1 cellular context compared by ENCODE assay signal in the genomic region with DNA sequence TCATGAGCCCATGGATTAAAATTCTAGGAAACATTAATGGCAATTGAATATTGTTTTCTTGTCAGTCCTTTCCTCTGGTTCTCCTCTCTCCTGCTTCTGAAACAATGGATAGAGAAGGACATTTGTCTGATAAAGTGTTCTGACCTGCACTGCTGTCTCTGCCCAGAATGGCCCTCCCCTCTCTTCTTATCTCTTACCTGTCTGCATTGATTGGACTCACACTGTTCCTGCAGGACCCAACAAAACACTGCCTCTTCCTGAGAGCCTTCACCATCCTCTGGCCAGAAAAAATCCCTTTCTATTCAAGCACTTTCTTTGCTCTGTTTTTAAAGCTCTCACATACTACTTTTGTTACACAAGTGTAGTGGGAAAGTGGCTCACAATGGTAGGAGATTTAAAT.
TF ChIP-seq lines count a peak whose summit lies in the region.

No MANE protein-coding gene starts in this region.

TF ChIP-seq in GM23338, 12 proteins besides CTCF, POLR2A, EP300 and RAD21 (continued from another document):
- TF ChIP-seq, protein P1, sequence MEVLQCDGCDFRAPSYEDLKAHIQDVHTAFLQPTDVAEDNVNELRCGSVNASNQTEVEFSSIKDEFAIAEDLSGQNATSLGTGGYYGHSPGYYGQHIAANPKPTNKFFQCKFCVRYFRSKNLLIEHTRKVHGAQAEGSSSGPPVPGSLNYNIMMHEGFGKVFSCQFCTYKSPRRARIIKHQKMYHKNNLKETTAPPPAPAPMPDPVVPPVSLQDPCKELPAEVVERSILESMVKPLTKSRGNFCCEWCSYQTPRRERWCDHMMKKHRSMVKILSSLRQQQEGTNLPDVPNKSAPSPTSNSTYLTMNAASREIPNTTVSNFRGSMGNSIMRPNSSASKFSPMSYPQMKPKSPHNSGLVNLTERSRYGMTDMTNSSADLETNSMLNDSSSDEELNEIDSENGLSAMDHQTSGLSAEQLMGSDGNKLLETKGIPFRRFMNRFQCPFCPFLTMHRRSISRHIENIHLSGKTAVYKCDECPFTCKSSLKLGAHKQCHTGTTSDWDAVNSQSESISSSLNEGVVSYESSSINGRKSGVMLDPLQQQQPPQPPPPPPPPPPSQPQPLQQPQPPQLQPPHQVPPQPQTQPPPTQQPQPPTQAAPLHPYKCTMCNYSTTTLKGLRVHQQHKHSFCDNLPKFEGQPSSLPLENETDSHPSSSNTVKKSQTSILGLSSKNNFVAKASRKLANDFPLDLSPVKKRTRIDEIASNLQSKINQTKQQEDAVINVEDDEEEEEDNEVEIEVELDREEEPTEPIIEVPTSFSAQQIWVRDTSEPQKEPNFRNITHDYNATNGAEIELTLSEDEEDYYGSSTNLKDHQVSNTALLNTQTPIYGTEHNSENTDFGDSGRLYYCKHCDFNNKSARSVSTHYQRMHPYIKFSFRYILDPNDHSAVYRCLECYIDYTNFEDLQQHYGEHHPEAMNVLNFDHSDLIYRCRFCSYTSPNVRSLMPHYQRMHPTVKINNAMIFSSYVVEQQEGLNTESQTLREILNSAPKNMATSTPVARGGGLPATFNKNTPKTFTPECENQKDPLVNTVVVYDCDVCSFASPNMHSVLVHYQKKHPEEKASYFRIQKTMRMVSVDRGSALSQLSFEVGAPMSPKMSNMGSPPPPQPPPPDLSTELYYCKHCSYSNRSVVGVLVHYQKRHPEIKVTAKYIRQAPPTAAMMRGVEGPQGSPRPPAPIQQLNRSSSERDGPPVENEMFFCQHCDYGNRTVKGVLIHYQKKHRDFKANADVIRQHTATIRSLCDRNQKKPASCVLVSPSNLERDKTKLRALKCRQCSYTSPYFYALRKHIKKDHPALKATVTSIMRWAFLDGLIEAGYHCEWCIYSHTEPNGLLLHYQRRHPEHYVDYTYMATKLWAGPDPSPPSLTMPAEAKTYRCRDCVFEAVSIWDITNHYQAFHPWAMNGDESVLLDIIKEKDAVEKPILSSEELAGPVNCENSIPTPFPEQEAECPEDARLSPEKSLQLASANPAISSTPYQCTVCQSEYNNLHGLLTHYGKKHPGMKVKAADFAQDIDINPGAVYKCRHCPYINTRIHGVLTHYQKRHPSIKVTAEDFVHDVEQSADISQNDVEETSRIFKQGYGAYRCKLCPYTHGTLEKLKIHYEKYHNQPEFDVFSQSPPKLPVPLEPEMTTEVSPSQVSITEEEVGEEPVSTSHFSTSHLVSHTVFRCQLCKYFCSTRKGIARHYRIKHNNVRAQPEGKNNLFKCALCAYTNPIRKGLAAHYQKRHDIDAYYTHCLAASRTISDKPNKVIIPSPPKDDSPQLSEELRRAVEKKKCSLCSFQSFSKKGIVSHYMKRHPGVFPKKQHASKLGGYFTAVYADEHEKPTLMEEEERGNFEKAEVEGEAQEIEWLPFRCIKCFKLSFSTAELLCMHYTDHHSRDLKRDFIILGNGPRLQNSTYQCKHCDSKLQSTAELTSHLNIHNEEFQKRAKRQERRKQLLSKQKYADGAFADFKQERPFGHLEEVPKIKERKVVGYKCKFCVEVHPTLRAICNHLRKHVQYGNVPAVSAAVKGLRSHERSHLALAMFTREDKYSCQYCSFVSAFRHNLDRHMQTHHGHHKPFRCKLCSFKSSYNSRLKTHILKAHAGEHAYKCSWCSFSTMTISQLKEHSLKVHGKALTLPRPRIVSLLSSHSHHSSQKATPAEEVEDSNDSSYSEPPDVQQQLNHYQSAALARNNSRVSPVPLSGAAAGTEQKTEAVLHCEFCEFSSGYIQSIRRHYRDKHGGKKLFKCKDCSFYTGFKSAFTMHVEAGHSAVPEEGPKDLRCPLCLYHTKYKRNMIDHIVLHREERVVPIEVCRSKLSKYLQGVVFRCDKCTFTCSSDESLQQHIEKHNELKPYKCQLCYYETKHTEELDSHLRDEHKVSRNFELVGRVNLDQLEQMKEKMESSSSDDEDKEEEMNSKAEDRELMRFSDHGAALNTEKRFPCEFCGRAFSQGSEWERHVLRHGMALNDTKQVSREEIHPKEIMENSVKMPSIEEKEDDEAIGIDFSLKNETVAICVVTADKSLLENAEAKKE (CRISPR knock-in tag; IDR thresholded peaks at IDR 0.05), result no peak
- no peak for TF ChIP-seq POLR2AphosphoS5 (IDR thresholded peaks at IDR 0.05; ENCODE audit: low read depth)
- TF ChIP-seq STAT1 (IDR thresholded peaks at IDR 0.05; ENCODE audit: unreplicated experiment), result no peak
- TF ChIP-seq NANOG (IDR thresholded peaks at IDR 0.05; ENCODE audit: borderline replicate concordance), result no peak
- TF ChIP-seq, protein P2, sequence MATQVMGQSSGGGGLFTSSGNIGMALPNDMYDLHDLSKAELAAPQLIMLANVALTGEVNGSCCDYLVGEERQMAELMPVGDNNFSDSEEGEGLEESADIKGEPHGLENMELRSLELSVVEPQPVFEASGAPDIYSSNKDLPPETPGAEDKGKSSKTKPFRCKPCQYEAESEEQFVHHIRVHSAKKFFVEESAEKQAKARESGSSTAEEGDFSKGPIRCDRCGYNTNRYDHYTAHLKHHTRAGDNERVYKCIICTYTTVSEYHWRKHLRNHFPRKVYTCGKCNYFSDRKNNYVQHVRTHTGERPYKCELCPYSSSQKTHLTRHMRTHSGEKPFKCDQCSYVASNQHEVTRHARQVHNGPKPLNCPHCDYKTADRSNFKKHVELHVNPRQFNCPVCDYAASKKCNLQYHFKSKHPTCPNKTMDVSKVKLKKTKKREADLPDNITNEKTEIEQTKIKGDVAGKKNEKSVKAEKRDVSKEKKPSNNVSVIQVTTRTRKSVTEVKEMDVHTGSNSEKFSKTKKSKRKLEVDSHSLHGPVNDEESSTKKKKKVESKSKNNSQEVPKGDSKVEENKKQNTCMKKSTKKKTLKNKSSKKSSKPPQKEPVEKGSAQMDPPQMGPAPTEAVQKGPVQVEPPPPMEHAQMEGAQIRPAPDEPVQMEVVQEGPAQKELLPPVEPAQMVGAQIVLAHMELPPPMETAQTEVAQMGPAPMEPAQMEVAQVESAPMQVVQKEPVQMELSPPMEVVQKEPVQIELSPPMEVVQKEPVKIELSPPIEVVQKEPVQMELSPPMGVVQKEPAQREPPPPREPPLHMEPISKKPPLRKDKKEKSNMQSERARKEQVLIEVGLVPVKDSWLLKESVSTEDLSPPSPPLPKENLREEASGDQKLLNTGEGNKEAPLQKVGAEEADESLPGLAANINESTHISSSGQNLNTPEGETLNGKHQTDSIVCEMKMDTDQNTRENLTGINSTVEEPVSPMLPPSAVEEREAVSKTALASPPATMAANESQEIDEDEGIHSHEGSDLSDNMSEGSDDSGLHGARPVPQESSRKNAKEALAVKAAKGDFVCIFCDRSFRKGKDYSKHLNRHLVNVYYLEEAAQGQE (IDR thresholded peaks at IDR 0.05; ENCODE audit: unreplicated experiment), result no peak
- no peak for TF ChIP-seq ZNF331 (CRISPR knock-in tag; IDR thresholded peaks at IDR 0.05; ENCODE audit: low read depth)
- TF ChIP-seq ZNF114 (CRISPR knock-in tag; IDR thresholded peaks at IDR 0.05), result no peak
- TF ChIP-seq JUNB (IDR thresholded peaks at IDR 0.05; ENCODE audit: unreplicated experiment), result no peak
- TF ChIP-seq, protein P3, sequence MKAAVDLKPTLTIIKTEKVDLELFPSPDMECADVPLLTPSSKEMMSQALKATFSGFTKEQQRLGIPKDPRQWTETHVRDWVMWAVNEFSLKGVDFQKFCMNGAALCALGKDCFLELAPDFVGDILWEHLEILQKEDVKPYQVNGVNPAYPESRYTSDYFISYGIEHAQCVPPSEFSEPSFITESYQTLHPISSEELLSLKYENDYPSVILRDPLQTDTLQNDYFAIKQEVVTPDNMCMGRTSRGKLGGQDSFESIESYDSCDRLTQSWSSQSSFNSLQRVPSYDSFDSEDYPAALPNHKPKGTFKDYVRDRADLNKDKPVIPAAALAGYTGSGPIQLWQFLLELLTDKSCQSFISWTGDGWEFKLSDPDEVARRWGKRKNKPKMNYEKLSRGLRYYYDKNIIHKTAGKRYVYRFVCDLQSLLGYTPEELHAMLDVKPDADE (IDR thresholded peaks at IDR 0.05), result no peak
